Comparison of ENCODE assay signal across 23 cellular contexts in genomic region chr14:56892959-56893358, GRCh38.
"Had no signal": no experiment of that assay in that cellular context is flagged by ENCODE, and none has a peak within 500 bp of the region (broad histone marks: within the 10 kb centered on the region; RNA-seq: fewer than 3 reads in every experiment).

No MANE protein-coding gene starts in this region.

- ATAC-seq: activated T-cell treated with anti-CD3 and anti-CD28 coated beads, Interleukin-2, amount 50 U/mL, for 72 hours; gastroesophageal sphincter; heart left ventricle; left cardiac atrium; pancreas; right cardiac atrium; stimulated activated naive CD8-positive, alpha-beta T cell treated with anti-CD3 and anti-CD28 coated beads, Interleukin-15, Interleukin-2, amounts not matched to agents 100 U/mL and 50 U/mL, for 24 hours; upper lobe of right lung had no signal

- DNase-seq: activated CD4-positive, alpha-beta memory T cell treated with anti-CD3 and anti-CD28 coated beads for 36 hours; activated CD4-positive, alpha-beta T cell treated with anti-CD3 and anti-CD28 coated beads for 48 hours; activated CD4-positive, CD25-positive, alpha-beta regulatory T cell; activated effector memory CD4-positive, alpha-beta T cell treated with Interleukin-2 at 50 U/mL for 16 hours; activated naive CD4-positive, alpha-beta T cell treated with anti-CD3 and anti-CD28 coated beads for 36 hours; activated naive CD8-positive, alpha-beta T cell treated with anti-CD3 and anti-CD28 coated beads, Interleukin-2, amount 10 ng/mL, durations not matched to agents 7 days and 5 days; activated T-cell treated with anti-CD3 and anti-CD28 coated beads, Interleukin-2, amount 50 U/mL, for 72 hours; amniotic stem cell; cerebellar nuclear complex; endodermal cell; heart left ventricle; islet precursor cell; left cardiac atrium; pancreas; right cardiac atrium; stimulated activated CD4-positive, alpha-beta T cell treated with anti-CD3 and anti-CD28 coated beads, Interleukin-12 subunit alpha, Interleukin-12 subunit beta, amount 100 ng/mL, for 4 hours; stimulated activated CD4-positive, alpha-beta T cell treated with anti-CD3 and anti-CD28 coated beads, Interleukin-4, amount 100 ng/mL, for 4 hours; stimulated activated naive CD8-positive, alpha-beta T cell treated with anti-CD3 and anti-CD28 coated beads, Interleukin-15, Interleukin-2, amounts not matched to agents 100 U/mL and 50 U/mL, for 24 hours; T1000; thyroid gland; upper lobe of right lung had no signal

- H3K27ac ChIP-seq: coronary artery, gastroesophageal sphincter, heart left ventricle, pancreas, thyroid gland, upper lobe of right lung had no signal

- H3K36me3 ChIP-seq: gastroesophageal sphincter, heart left ventricle, pancreas, thyroid gland, upper lobe of right lung had no signal

- H3K4me1 ChIP-seq: gastroesophageal sphincter, heart left ventricle, pancreas, upper lobe of right lung had no signal

- H3K27me3 ChIP-seq: pancreas, thyroid gland had no signal

- H3K4me3 ChIP-seq: coronary artery, gastroesophageal sphincter, heart left ventricle, pancreas, thyroid gland, upper lobe of right lung had no signal

- H3K9me3 ChIP-seq: gastroesophageal sphincter, heart left ventricle, pancreas, thyroid gland, upper lobe of right lung had no signal
